In genomic region chr2:871175-871727, GRCh38 we compare ENCODE assay signal across 28 cellular contexts.
"Had no signal": no experiment of that assay in that cellular context is flagged by ENCODE, and none has a peak within 500 bp of the region (broad histone marks: within the 10 kb centered on the region; RNA-seq: fewer than 3 reads in every experiment).

No MANE protein-coding gene starts in this region.

- DNase-seq: activated CD4-positive, alpha-beta memory T cell treated with anti-CD3 and anti-CD28 coated beads for 36 hours; activated CD4-positive, alpha-beta T cell treated with anti-CD3 and anti-CD28 coated beads for 48 hours; activated CD8-positive, alpha-beta memory T cell treated with anti-CD3 and anti-CD28 coated beads, Interleukin-2, amount 50 U/mL, for 4 hours; activated naive CD4-positive, alpha-beta T cell treated with Interleukin-2 at 50 U/mL for 16 hours; activated T-cell treated with anti-CD3 and anti-CD28 coated beads, Interleukin-2, amount 50 U/mL, for 1 hour; amniotic stem cell; dermis blood vessel endothelial cell; effector CD4-positive, alpha-beta T cell; left ventricle myocardium inferior; mesendoderm; mucosa of descending colon; retina; stimulated activated CD4-positive, alpha-beta T cell treated with anti-CD3 and anti-CD28 coated beads, Interleukin-15, amount 100 ng/mL, for 24 hours; stimulated activated CD4-positive, alpha-beta T cell treated with anti-CD3 and anti-CD28 coated beads, Interleukin-2, amount 100 ng/mL, for 24 hours; stimulated activated naive B cell treated with anti-CD40 and anti-IgM and Interleukin-4, amounts not matched to agents 10 μg/mL and 1 μg/mL and 100 μg/mL, for 72 hours; T-helper 9 cell had no signal

- H3K9me3 ChIP-seq: breast epithelium, left ventricle myocardium inferior, mucosa of descending colon, neutrophil, suprapubic skin, tibial artery had no signal

- ATAC-seq: activated T-helper 17 cell treated with anti-CD3 and anti-CD28 coated beads, Interleukin-2, amount 50 U/mL, for 72 hours; mucosa of descending colon; stimulated activated naive B cell treated with anti-CD40 and anti-IgM and Interleukin-4, amounts not matched to agents 10 μg/mL and 1 μg/mL and 100 μg/mL, for 72 hours had no signal

- H3K27ac ChIP-seq: breast epithelium, left ventricle myocardium inferior, neutrophil, SK-N-MC, suprapubic skin, tibial artery, VCaP had no signal

- H3K9me3 Mint-ChIP-seq: activated CD4-positive, alpha-beta memory T cell treated with anti-CD3 and anti-CD28 coated beads for 36 hours; activated T-helper 17 cell treated with anti-CD3 and anti-CD28 coated beads, Interleukin-2, amount 50 U/mL, for 72 hours; central memory CD8-positive, alpha-beta T cell; natural killer cell treated with Interleukin-12 subunit alpha and Interleukin-12 subunit beta and Interleukin-15 and Interleukin-18, amount 100 ng/mL, for 72 hours; stimulated activated naive B cell treated with anti-CD40 and anti-IgM and Interleukin-4, amounts not matched to agents 10 μg/mL and 1 μg/mL and 100 μg/mL, for 72 hours had no signal

- H3K4me3 Mint-ChIP-seq: activated CD4-positive, alpha-beta memory T cell treated with anti-CD3 and anti-CD28 coated beads for 36 hours; activated naive CD8-positive, alpha-beta T cell; activated T-helper 17 cell treated with anti-CD3 and anti-CD28 coated beads, Interleukin-2, amount 50 U/mL, for 72 hours; central memory CD8-positive, alpha-beta T cell; natural killer cell treated with Interleukin-12 subunit alpha and Interleukin-12 subunit beta and Interleukin-15 and Interleukin-18, amount 100 ng/mL, for 72 hours; stimulated activated naive B cell treated with anti-CD40 and anti-IgM and Interleukin-4, amounts not matched to agents 10 μg/mL and 1 μg/mL and 100 μg/mL, for 72 hours had no signal

- H3K27ac Mint-ChIP-seq: activated CD4-positive, alpha-beta memory T cell treated with anti-CD3 and anti-CD28 coated beads for 36 hours; activated naive CD8-positive, alpha-beta T cell; activated T-helper 17 cell treated with anti-CD3 and anti-CD28 coated beads, Interleukin-2, amount 50 U/mL, for 72 hours; natural killer cell treated with Interleukin-12 subunit alpha and Interleukin-12 subunit beta and Interleukin-15 and Interleukin-18, amount 100 ng/mL, for 72 hours; progenitor cell of endocrine pancreas; stimulated activated naive B cell treated with anti-CD40 and anti-IgM and Interleukin-4, amounts not matched to agents 10 μg/mL and 1 μg/mL and 100 μg/mL, for 72 hours had no signal

- H3K36me3 Mint-ChIP-seq: activated CD4-positive, alpha-beta memory T cell treated with anti-CD3 and anti-CD28 coated beads for 36 hours; activated naive CD8-positive, alpha-beta T cell; natural killer cell treated with Interleukin-12 subunit alpha and Interleukin-12 subunit beta and Interleukin-15 and Interleukin-18, amount 100 ng/mL, for 72 hours; stimulated activated naive B cell treated with anti-CD40 and anti-IgM and Interleukin-4, amounts not matched to agents 10 μg/mL and 1 μg/mL and 100 μg/mL, for 72 hours had no signal

- H3K4me1 Mint-ChIP-seq: central memory CD8-positive, alpha-beta T cell had no signal

- H3K27me3 ChIP-seq: neutrophil had no signal

- H3K4me3 ChIP-seq: breast epithelium, left ventricle myocardium inferior, lung, mucosa of descending colon, SK-N-MC, suprapubic skin, tibial artery had no signal

- H3K4me1 ChIP-seq: breast epithelium, left ventricle myocardium inferior, suprapubic skin, tibial artery had no signal

- H3K36me3 ChIP-seq: breast epithelium, left ventricle myocardium inferior, neutrophil, suprapubic skin, tibial artery had no signal
